8 cellular contexts compared by ENCODE assay signal in the genomic region with DNA sequence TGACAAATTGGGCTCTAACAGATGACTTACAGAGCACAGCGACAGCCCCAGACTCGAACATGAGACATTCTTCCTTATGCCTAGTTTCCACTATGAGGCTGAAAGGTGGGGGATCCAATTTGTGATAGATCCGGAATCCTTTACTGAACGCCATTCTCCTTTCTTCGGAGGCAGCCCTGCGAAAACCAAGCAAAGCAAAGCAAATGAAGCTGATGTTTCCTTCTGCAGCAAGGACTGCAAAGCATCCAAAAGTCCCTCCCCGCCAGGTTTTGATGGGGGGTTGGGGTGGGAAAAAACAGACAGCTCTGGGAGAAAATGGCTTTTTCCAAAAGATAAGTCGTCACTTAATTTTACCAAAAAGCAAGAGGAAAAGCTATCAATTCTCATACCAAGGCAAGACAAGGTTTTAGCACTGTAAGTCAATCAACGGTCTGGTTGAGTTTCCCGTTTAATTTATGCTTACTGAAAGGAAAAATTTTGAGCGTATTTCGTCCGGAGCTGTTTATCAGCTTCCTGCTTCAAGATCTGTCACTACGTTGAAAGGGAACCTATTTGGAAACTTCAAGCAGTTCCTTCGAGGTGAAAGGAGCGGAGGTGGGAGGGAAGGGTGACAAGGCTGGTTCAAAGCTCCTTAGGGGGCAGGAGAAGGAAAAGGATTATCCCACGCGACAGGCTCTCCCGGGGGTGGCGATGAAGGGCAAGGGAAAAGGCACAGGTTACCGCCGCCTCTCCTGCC. TPM values are rescaled to one million over a fixed set of nuclear protein-coding genes. Genes with fewer than 3 reads are reported as not detected.
DNase-seq lines count a peak whose midpoint lies in the region; ATAC-seq and TF ChIP-seq lines count a peak whose summit lies in the region.

No MANE protein-coding gene starts in this region.

- no peak for TF ChIP-seq CTCF in HFF-Myc (IDR thresholded peaks at IDR 0.05; ENCODE audit: low read depth, low read length, missing control alignments)
- no peak for TF ChIP-seq CTCF in astrocyte of the spinal cord (IDR thresholded peaks at IDR 0.05; ENCODE audit: low read depth, low read length)
- TF ChIP-seq CTCF in sigmoid colon (IDR thresholded peaks at IDR 0.05), result no peak

- POLR2A ChIA-PET in CD8-positive, alpha-beta memory T cell (lab: Charles Lee), result interaction anchor here (1.0 to 2.5 kb wide), 6 partner anchors 10 to 815 kb away, joined by 3 to 21 read pairs (median 5); a partner anchor contains a TSS

- no peaks in the 10 kb centered on the region for H3K27me3 ChIP-seq in CD8-positive, alpha-beta memory T cell (ENCODE audit: insufficient read depth, low read length, poor library complexity, severe bottlenecking)
- H3K27me3 ChIP-seq in sigmoid colon, result no peaks in the 10 kb centered on the region

- H3K4me3 Mint-ChIP-seq in CD8-positive, alpha-beta memory T cell, result peak overlapping the region; percentile 93 to 98 (median 96)

- H3K27ac ChIP-seq in CD8-positive, alpha-beta memory T cell (ENCODE audit: low read depth, low read length), result peak overlapping the region; percentile 85
- peak overlapping the region; percentile 89 to 96 (median 94) for H3K27ac ChIP-seq in sigmoid colon

- H3K27me3 Mint-ChIP-seq in CD8-positive, alpha-beta memory T cell, result no peaks in the 10 kb centered on the region

- H3K4me3 ChIP-seq in CD8-positive, alpha-beta memory T cell (ENCODE audit: low read length), result peak overlapping the region; percentile 92
- H3K4me3 ChIP-seq in HFF-Myc (replicated peaks; ENCODE audit: low read depth, low read length) (peak overlapping the region; percentile 83), astrocyte of the spinal cord (ENCODE audit: low read depth, low read length) (peak overlapping the region; percentile 93), iPS-11a (ENCODE audit: low read depth, low read length) (peak overlapping the region; percentile 85), sigmoid colon (peak overlapping the region; percentile 71 to 96 (median 92))

- no peaks in the 10 kb centered on the region for H3K9me3 Mint-ChIP-seq in CD8-positive, alpha-beta memory T cell

- CTCF ChIA-PET in CD8-positive, alpha-beta memory T cell (lab: Charles Lee), result interaction anchor here (1.1 to 3.6 kb wide), 3 partner anchors 12 to 324 kb away, joined by 3 to 21 read pairs (median 4); a partner anchor contains a TSS

- in situ Hi-C loops in astrocyte of the spinal cord (cut with HindIII; ENCODE audit: low sequenced_read_pairs), result no loop called here

- TF ChIP-seq POLR2A in sigmoid colon (IDR thresholded peaks at IDR 0.05), result no peak

- H3K4me1 Mint-ChIP-seq in CD8-positive, alpha-beta memory T cell, result peaks cover 34 to 70% (median 61%) of the 10 kb centered on the region in 3 donors

- TF ChIP-seq EP300 in sigmoid colon (IDR thresholded peaks at IDR 0.05), result no peak

- peak in 1 of 5 donors; percentile 16 for DNase-seq in CD8-positive, alpha-beta memory T cell
- DNase-seq in HFF-Myc (ENCODE audit: extremely low read depth, low read depth) (no peak), RKO (ENCODE audit: low spot score) (peak; percentile 75), astrocyte of the spinal cord (ENCODE audit: low read depth, low spot score) (peak; percentile 26), sigmoid colon (no peak), NCI-H2107 (lab: John Stamatoyannopoulos, UW) (no peak)

- no peak for ATAC-seq in GM21723 (IDR thresholded peaks at IDR 0.05; ENCODE audit: unreplicated experiment)

- intact Hi-C loops in sigmoid colon (cut with DNase I), result no loop called here

- H3K9me3 ChIP-seq in CD8-positive, alpha-beta memory T cell (ENCODE audit: low read length), result no peaks in the 10 kb centered on the region
- H3K9me3 ChIP-seq in sigmoid colon, result no peaks in the 10 kb centered on the region

- peak overlapping the region; percentile 83 to 99 (median 97) for H3K27ac Mint-ChIP-seq in CD8-positive, alpha-beta memory T cell

- H3K36me3 Mint-ChIP-seq in CD8-positive, alpha-beta memory T cell, result peaks cover 0 to 30% (median 6%) of the 10 kb centered on the region in 3 donors

- WGBS in sigmoid colon, 2 donors, result 1% methylated on average over 22 of the region's 22 CpGs

- H3K36me3 ChIP-seq in CD8-positive, alpha-beta memory T cell (ENCODE audit: insufficient read depth, low read length), result no peaks in the 10 kb centered on the region
- H3K36me3 ChIP-seq in sigmoid colon, result peaks cover 0 to 12% (median 0%) of the 10 kb centered on the region in 4 donors

- H3K4me1 ChIP-seq in CD8-positive, alpha-beta memory T cell (ENCODE audit: insufficient read depth, low read length), result peaks cover 32% of the 10 kb centered on the region
- H3K4me1 ChIP-seq in sigmoid colon, result peaks cover 0 to 19% (median 15%) of the 10 kb centered on the region in 4 donors

RNA-seq across cellular contexts. Expression of a gene that starts 0.9 kb away (rescaled TPM):
- 10 to 100 TPM; 11.4 to 14.4 TPM for total RNA-seq in CD8-positive, alpha-beta memory T cell
- 3.4 TPM for polyA plus RNA-seq in CD8-positive, alpha-beta memory T cell
- total RNA-seq in sigmoid colon, result 10 to 100 TPM in 1 of 4 donors, 1 to 10 TPM in 3; 4.9 to 12.0 (median 9.3) TPM
- polyA plus RNA-seq in sigmoid colon, result 1 to 10 TPM; 3.7 to 5.1 (median 4.2) TPM

RNA-seq across cellular contexts. Expression of a gene that starts 44.6 kb away (rescaled TPM):
- total RNA-seq in CD8-positive, alpha-beta memory T cell, result 10 to 100 TPM; 44.5 to 47.3 TPM
- 11.6 TPM for polyA plus RNA-seq in CD8-positive, alpha-beta memory T cell
- 10 to 100 TPM; 44.6 to 70.6 (median 49.9) TPM for total RNA-seq in sigmoid colon
- polyA plus RNA-seq in sigmoid colon, result 10 to 100 TPM in 1 of 3 donors, 1 to 10 TPM in 2; 4.9 to 17.6 (median 5.4) TPM

Comparison
In these comparisons a context has a peak if more than half of its experiments do, and no peak if none do; other contexts are left out.
1. DNase-seq: peak in RKO (single experiment) and astrocyte of the spinal cord (single experiment); none in HFF-Myc (single experiment), sigmoid colon (single experiment) and NCI-H2107 (single experiment).
2. Peak in every context shown above with its lines, with median percentiles within 50 percentile points of each other: H3K4me3 ChIP-seq.